In the genomic region with DNA sequence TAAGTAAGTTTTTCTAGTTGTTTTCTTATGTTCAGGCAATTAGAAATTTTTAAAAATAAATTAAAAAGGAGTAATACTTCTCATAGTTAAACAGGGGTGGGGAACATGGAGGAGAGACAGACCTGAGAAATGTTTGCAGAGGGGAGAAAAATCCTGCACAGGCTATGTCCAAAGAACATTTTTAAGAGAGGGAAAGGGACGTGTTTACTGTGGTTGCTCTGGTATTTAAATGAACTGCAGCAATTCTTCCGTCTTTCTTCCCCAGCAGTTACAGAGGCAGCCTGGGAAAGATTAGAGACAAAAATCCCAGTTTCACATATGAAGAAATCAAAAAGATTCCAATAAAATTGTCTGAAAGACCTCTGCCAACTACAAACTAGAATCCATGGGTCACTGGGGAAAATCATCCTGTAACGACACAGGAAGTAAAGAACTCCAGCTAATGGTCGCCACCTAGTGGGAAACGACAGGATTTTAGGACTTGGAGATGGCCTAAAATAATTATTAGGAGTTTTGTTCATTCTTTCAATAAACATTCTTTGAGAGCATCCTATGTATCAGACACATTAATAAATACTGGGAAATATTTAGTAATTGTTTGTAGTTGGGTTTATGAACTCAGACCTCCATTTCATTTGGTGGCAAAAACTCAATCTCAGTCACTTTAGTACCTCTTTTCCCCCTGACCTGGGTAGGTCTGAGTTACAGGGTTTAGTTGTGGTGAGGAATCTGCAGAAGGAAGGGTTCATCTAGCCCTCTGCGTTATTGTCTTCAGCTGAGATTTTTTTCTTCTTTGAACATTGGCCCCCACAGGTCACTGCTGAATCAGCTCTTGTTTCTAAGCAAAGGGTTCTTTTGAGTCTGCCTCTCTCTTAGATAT, we compare ENCODE assay signal across 8 cellular contexts.
DNase-seq lines count a peak whose midpoint lies in the region; ATAC-seq and TF ChIP-seq lines count a peak whose summit lies in the region.

No MANE protein-coding gene starts in this region.

- H3K4me2 ChIP-seq in GM23338: no peak overlapping the region
- H3K4me2 ChIP-seq in OCI-LY3 (ENCODE audit: low read length): peak overlapping the region; percentile 89

- H2AFZ ChIP-seq in GM23338 (peak overlapping the region; percentile 70; the same call in 1 of the 2 replicates), OCI-LY3 (ENCODE audit: low read depth, low read length) (peak overlapping the region; percentile 100)

- H3K36me3 Mint-ChIP-seq in GM23338 (ENCODE audit: low read depth): no peaks in the 10 kb centered on the region
- no peaks in the 10 kb centered on the region for H3K36me3 Mint-ChIP-seq in stimulated activated effector memory CD8-positive, alpha-beta T cell treated with anti-CD3 and anti-CD28 coated beads, Interleukin-12 subunit alpha, Interleukin-12 subunit beta, amount 100 ng/mL, for 72 hours

- TF ChIP-seq RAD21 in Ishikawa (IDR thresholded peaks at IDR 0.05; ENCODE audit: low read depth): peak; percentile 92

- no peaks in the 10 kb centered on the region for H3K36me3 ChIP-seq in GM23338 (ENCODE audit: insufficient read depth)
- H3K36me3 ChIP-seq in OCI-LY3 (replicated peaks; ENCODE audit: low read depth, low read length): no peaks in the 10 kb centered on the region
- H3K36me3 ChIP-seq in kidney epithelial cell (ENCODE audit: control insufficient read depth, insufficient read depth, low read length): no peaks in the 10 kb centered on the region

- TF ChIP-seq CTCF in GM23338 (conservative IDR thresholded peaks at IDR 0.05; ENCODE audit: low read depth in 2 of 2) (peak; percentile 90), OCI-LY3 (IDR thresholded peaks at IDR 0.05; ENCODE audit: low read depth, low read length) (peak; percentile 89), kidney epithelial cell (IDR thresholded peaks at IDR 0.05; ENCODE audit: insufficient read depth, low read length, poor library complexity, severe bottlenecking) (peak; percentile 69)

- H3K27me3 Mint-ChIP-seq in GM23338 (ENCODE audit: insufficient read depth, low read depth, poor library complexity): peaks cover 3% of the 10 kb centered on the region

- H3F3A ChIP-seq in GM23338 (replicated peaks; ENCODE audit: low read depth): no peaks in the 10 kb centered on the region

- H3K9ac ChIP-seq in OCI-LY3 (ENCODE audit: low read length): peak overlapping the region; percentile 69

- peak overlapping the region; percentile 93 for H3K27ac Mint-ChIP-seq in GM23338
- H3K27ac Mint-ChIP-seq in stimulated activated effector memory CD8-positive, alpha-beta T cell treated with anti-CD3 and anti-CD28 coated beads, Interleukin-12 subunit alpha, Interleukin-12 subunit beta, amount 100 ng/mL, for 72 hours: no peak overlapping the region

- H3K9me3 Mint-ChIP-seq in GM23338: no peaks in the 10 kb centered on the region
- peaks cover 3% of the 10 kb centered on the region for H3K9me3 Mint-ChIP-seq in stimulated activated effector memory CD8-positive, alpha-beta T cell treated with anti-CD3 and anti-CD28 coated beads, Interleukin-12 subunit alpha, Interleukin-12 subunit beta, amount 100 ng/mL, for 72 hours

- H3K27me3 ChIP-seq in GM23338 (ENCODE audit: insufficient read depth): no peaks in the 10 kb centered on the region
- no peaks in the 10 kb centered on the region for H3K27me3 ChIP-seq in OCI-LY3 (ENCODE audit: low read depth, low read length)
- no peaks in the 10 kb centered on the region for H3K27me3 ChIP-seq in kidney epithelial cell (ENCODE audit: control insufficient read depth, insufficient read depth, low read length)

- no peaks in the 10 kb centered on the region for H3K9me3 ChIP-seq in OCI-LY3 (ENCODE audit: insufficient read depth, low read length)

- H3K79me2 ChIP-seq in GM23338 (replicated peaks; ENCODE audit: insufficient read depth) (no peaks in the 10 kb centered on the region), OCI-LY3 (ENCODE audit: low read length) (no peaks in the 10 kb centered on the region)

- ATAC-seq in GM23338: peak; percentile 82
- peak; percentile 58 for ATAC-seq in stimulated activated effector memory CD8-positive, alpha-beta T cell treated with anti-CD3 and anti-CD28 coated beads, Interleukin-12 subunit alpha, Interleukin-12 subunit beta, amount 100 ng/mL, for 72 hours

- DNase-seq in stimulated activated CD4-positive, alpha-beta T cell treated with anti-CD3 and anti-CD28 coated beads, Interleukin-1b, Interleukin-23, amount 100 ng/mL, for 48 hours: peak; percentile 7
- DNase-seq in stimulated activated CD4-positive, alpha-beta T cell treated with anti-CD3 and anti-CD28 coated beads, Interleukin-12 subunit alpha, Interleukin-12 subunit beta, amount 100 ng/mL, for 4 hours: no peak
- peak; percentile 79 for DNase-seq in GM23338 (ENCODE audit: low spot score)
- DNase-seq in caudate nucleus (lab: John Stamatoyannopoulos, UW): peak in 39 of 61 donors; percentile 1 to 69 (median 25)
- peak; percentile 14 for DNase-seq in kidney epithelial cell (ENCODE audit: low read depth)
- DNase-seq in stimulated activated effector memory CD8-positive, alpha-beta T cell treated with anti-CD3 and anti-CD28 coated beads, Interleukin-12 subunit alpha, Interleukin-12 subunit beta, amount 100 ng/mL, for 72 hours (ENCODE audit: low spot score in 2 of 2): no peak

- no peaks in the 10 kb centered on the region for H3K4me1 Mint-ChIP-seq in GM23338
- H3K4me1 Mint-ChIP-seq in stimulated activated effector memory CD8-positive, alpha-beta T cell treated with anti-CD3 and anti-CD28 coated beads, Interleukin-12 subunit alpha, Interleukin-12 subunit beta, amount 100 ng/mL, for 72 hours: no peaks in the 10 kb centered on the region

- H4K20me1 ChIP-seq in GM23338 (replicated peaks; ENCODE audit: insufficient read depth) (no peaks in the 10 kb centered on the region), OCI-LY3 (ENCODE audit: insufficient read depth, low read length) (no peaks in the 10 kb centered on the region)

- no peak overlapping the region for H3K4me3 Mint-ChIP-seq in GM23338
- no peak overlapping the region for H3K4me3 Mint-ChIP-seq in stimulated activated effector memory CD8-positive, alpha-beta T cell treated with anti-CD3 and anti-CD28 coated beads, Interleukin-12 subunit alpha, Interleukin-12 subunit beta, amount 100 ng/mL, for 72 hours

- no peaks in the 10 kb centered on the region for H3K9me2 ChIP-seq in GM23338 (ENCODE audit: insufficient read depth)

- H3K4me1 ChIP-seq in GM23338 (ENCODE audit: insufficient read depth) (no peaks in the 10 kb centered on the region), OCI-LY3 (ENCODE audit: low read length) (peaks cover 20% of the 10 kb centered on the region)

- H3K4me3 ChIP-seq in GM23338: no peak overlapping the region
- peak overlapping the region; percentile 76 for H3K4me3 ChIP-seq in OCI-LY3 (ENCODE audit: low read length)
- no peak overlapping the region for H3K4me3 ChIP-seq in kidney epithelial cell (ENCODE audit: low read depth, low read length)

- TF ChIP-seq EP300 in Ishikawa (IDR thresholded peaks at IDR 0.05; ENCODE audit: borderline replicate concordance): no peak

- H3K27ac ChIP-seq in GM23338 (ENCODE audit: low read depth) (no peak overlapping the region; the same call in 1 of the 2 replicates), OCI-LY3 (ENCODE audit: low read length) (no peak overlapping the region), caudate nucleus (ENCODE audit: low read depth, low read length) (no peak overlapping the region)

TF ChIP-seq in GM23338, 12 proteins besides CTCF, POLR2A, EP300 and RAD21 (continues in another document):
- TF ChIP-seq, protein P1, sequence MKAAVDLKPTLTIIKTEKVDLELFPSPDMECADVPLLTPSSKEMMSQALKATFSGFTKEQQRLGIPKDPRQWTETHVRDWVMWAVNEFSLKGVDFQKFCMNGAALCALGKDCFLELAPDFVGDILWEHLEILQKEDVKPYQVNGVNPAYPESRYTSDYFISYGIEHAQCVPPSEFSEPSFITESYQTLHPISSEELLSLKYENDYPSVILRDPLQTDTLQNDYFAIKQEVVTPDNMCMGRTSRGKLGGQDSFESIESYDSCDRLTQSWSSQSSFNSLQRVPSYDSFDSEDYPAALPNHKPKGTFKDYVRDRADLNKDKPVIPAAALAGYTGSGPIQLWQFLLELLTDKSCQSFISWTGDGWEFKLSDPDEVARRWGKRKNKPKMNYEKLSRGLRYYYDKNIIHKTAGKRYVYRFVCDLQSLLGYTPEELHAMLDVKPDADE (IDR thresholded peaks at IDR 0.05): no peak
- TF ChIP-seq CREB1 (CRISPR knock-in tag; IDR thresholded peaks at IDR 0.05; ENCODE audit: low read depth) (0 out of 2 replicates have a peak, but pooled peaks have one; percentile 16), ZNF331 (CRISPR knock-in tag; IDR thresholded peaks at IDR 0.05; ENCODE audit: low read depth) (no peak), ZNF114 (CRISPR knock-in tag; IDR thresholded peaks at IDR 0.05) (no peak)

TF ChIP-seq in Ishikawa, 13 proteins besides CTCF, POLR2A, EP300 and RAD21 (continues in another document):
- TF ChIP-seq NFIC (IDR thresholded peaks at IDR 0.05) (no peak), CREB1 (IDR thresholded peaks at IDR 0.05; ENCODE audit: low read depth) (no peak), TAF1 (IDR thresholded peaks at IDR 0.05; ENCODE audit: low read depth) (no peak), YY1 (IDR thresholded peaks at IDR 0.05; ENCODE audit: low read depth) (no peak), EGR1 (IDR thresholded peaks at IDR 0.05) (no peak), ZBTB7A (IDR thresholded peaks at IDR 0.05; ENCODE audit: low read depth) (no peak), FOXM1 (IDR thresholded peaks at IDR 0.05; ENCODE audit: borderline replicate concordance, low read depth) (no peak), TCF12 (IDR thresholded peaks at IDR 0.05; ENCODE audit: low read depth) (no peak), CEBPB (IDR thresholded peaks at IDR 0.05) (no peak), TEAD4 (IDR thresholded peaks at IDR 0.05) (no peak)
- TF ChIP-seq, protein P2, sequence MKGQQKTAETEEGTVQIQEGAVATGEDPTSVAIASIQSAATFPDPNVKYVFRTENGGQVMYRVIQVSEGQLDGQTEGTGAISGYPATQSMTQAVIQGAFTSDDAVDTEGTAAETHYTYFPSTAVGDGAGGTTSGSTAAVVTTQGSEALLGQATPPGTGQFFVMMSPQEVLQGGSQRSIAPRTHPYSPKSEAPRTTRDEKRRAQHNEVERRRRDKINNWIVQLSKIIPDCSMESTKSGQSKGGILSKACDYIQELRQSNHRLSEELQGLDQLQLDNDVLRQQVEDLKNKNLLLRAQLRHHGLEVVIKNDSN (IDR thresholded peaks at IDR 0.05): no peak

Comparison
In these comparisons a context has a peak if more than half of its experiments do, and no peak if none do; other contexts are left out.
1. DNase-seq: peak in stimulated activated CD4-positive, alpha-beta T cell treated with anti-CD3 and anti-CD28 coated beads, Interleukin-1b, Interleukin-23, amount 100 ng/mL, for 48 hours (single experiment), GM23338 (single experiment), caudate nucleus (39 of 61) and kidney epithelial cell (single experiment); none in stimulated activated CD4-positive, alpha-beta T cell treated with anti-CD3 and anti-CD28 coated beads, Interleukin-12 subunit alpha, Interleukin-12 subunit beta, amount 100 ng/mL, for 4 hours (single experiment) and stimulated activated effector memory CD8-positive, alpha-beta T cell treated with anti-CD3 and anti-CD28 coated beads, Interleukin-12 subunit alpha, Interleukin-12 subunit beta, amount 100 ng/mL, for 72 hours (0 of 2).
2. Peak in every context shown above with its lines, with median percentiles within 50 percentile points of each other: CTCF ChIP-seq.